ENCODE assay signal across 18 cellular contexts in the genomic region with DNA sequence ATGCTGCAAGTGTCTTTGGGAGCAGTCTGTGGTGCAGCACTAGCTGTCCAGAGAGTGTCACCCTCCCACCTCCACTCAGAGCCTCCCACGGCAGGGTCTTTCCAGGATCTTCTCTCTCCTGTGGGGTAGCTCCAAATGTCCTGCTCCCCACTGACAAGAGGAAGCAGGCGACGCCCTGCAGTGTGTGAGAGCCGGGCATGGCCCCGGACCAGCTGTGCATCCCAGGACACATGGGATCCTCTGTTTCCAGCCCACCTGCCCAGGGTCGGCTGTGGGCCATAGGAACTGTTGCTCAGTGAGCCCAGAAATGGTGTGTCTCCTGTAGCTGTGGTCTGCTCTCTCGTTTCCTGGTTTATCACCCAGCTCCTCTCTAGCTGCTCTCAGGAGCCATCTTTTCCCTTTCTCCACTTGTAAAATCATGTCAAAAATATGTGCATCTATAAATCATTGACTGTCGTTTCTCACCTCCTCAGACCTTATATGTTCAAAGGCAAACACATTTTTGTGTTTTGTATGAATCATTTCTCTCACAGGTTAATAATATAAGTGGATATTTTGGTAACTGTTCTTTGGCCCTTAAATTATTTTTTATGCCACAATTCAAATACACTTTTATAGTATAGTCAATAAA.
DNase-seq lines count a peak whose midpoint lies in the region; ATAC-seq, FAIRE-seq and TF ChIP-seq lines count a peak whose summit lies in the region.
"Had no signal": no experiment of that assay in that cellular context is flagged by ENCODE, and none has a peak within 500 bp of the region (broad histone marks: within the 10 kb centered on the region; RNA-seq: fewer than 3 reads in every experiment).

No MANE protein-coding gene starts in this region.

- H3K27me3 ChIP-seq in esophagus squamous epithelium (no peaks in the 10 kb centered on the region), H7 (ENCODE audit: control insufficient read depth, insufficient read depth, low read length) (no peaks in the 10 kb centered on the region)
- H3K27me3 ChIP-seq: BLaER1 treated with 17β-estradiol and CSF1 and Interleukin-3, amounts not matched to agents 10 nM and 100 nM; SJSA1 had no signal

- peak; percentile 12 for ATAC-seq in stimulated activated naive CD8-positive, alpha-beta T cell treated with anti-CD3 and anti-CD28 coated beads, Interleukin-15, amount 100 ng/mL, for 72 hours
- ATAC-seq in stimulated activated naive CD8-positive, alpha-beta T cell treated with anti-CD3 and anti-CD28 coated beads, Interleukin-15, Interleukin-2, amounts not matched to agents 100 U/mL and 50 U/mL, for 24 hours, result no peak

- H3K36me3 ChIP-seq in kidney (ENCODE audit: control insufficient read depth in 1 of 2, insufficient read depth in 2 of 2, low read length in 2 of 2), result no peaks in the 10 kb centered on the region
- H3K36me3 ChIP-seq in esophagus squamous epithelium, result no peaks in the 10 kb centered on the region
- H3K36me3 ChIP-seq in H7 (replicated peaks; ENCODE audit: control insufficient read depth, insufficient read depth, low read length), result no peaks in the 10 kb centered on the region
- H3K36me3 ChIP-seq: BLaER1 treated with 17β-estradiol and CSF1 and Interleukin-3, amounts not matched to agents 10 nM and 100 nM; SJSA1 had no signal

- H3K9ac ChIP-seq in kidney (ENCODE audit: low read length in 2 of 2), result no peak overlapping the region
- H3K9ac ChIP-seq: BLaER1 treated with 17β-estradiol and CSF1 and Interleukin-3, amounts not matched to agents 10 nM and 100 nM had no signal

- DNase-seq in stimulated activated naive CD8-positive, alpha-beta T cell treated with anti-CD3 and anti-CD28 coated beads, Interleukin-15, amount 100 ng/mL, for 72 hours, result no peak
- DNase-seq in stimulated activated naive CD8-positive, alpha-beta T cell treated with anti-CD3 and anti-CD28 coated beads, Interleukin-15, Interleukin-2, amounts not matched to agents 100 U/mL and 50 U/mL, for 24 hours, result no peak
- DNase-seq in RWPE1 (ENCODE audit: low spot score), result peak; percentile 20
- peak; percentile 54 for DNase-seq in kidney
- no peak for DNase-seq in esophagus squamous epithelium (lab: John Stamatoyannopoulos, UW)
- DNase-seq in GM10266 (ENCODE audit: extremely low spot score), result no peak
- DNase-seq in H7, result no peak
- no peak for DNase-seq in activated CD8-positive, alpha-beta memory T cell treated with anti-CD3 and anti-CD28 coated beads for 24 hours
- DNase-seq: CD8-positive, alpha-beta memory T cell; GOT3; KBM-7; MV-4-11; NCI-H1694 treated with DMSO at 0.1 percent for 48 hours had no signal

- no peaks in the 10 kb centered on the region for H3K4me1 ChIP-seq in kidney (ENCODE audit: control insufficient read depth in 1 of 2, insufficient read depth in 1 of 2, low read depth in 1 of 2, low read length in 2 of 2)
- H3K4me1 ChIP-seq in esophagus squamous epithelium, result no peaks in the 10 kb centered on the region
- H3K4me1 ChIP-seq: SJSA1 had no signal

- FAIRE-seq in kidney (lab: Jason Lieb, UNC), result no peak
- FAIRE-seq: D721Med, GM12892, GM18507 had no signal

- H3K27me3 Mint-ChIP-seq in stimulated activated naive CD8-positive, alpha-beta T cell treated with anti-CD3 and anti-CD28 coated beads, Interleukin-15, amount 100 ng/mL, for 72 hours, result peaks cover 10% of the 10 kb centered on the region
- H3K27me3 Mint-ChIP-seq: CD8-positive, alpha-beta memory T cell had no signal

- no peaks in the 10 kb centered on the region for H3K9me3 Mint-ChIP-seq in stimulated activated naive CD8-positive, alpha-beta T cell treated with anti-CD3 and anti-CD28 coated beads, Interleukin-15, amount 100 ng/mL, for 72 hours

- H3K27ac Mint-ChIP-seq in stimulated activated naive CD8-positive, alpha-beta T cell treated with anti-CD3 and anti-CD28 coated beads, Interleukin-15, amount 100 ng/mL, for 72 hours, result no peak overlapping the region
- H3K27ac Mint-ChIP-seq: CD8-positive, alpha-beta memory T cell had no signal

- TF ChIP-seq CTCF in RWPE1 (conservative IDR thresholded peaks at IDR 0.05; ENCODE audit: low read depth) (no peak), kidney (IDR thresholded peaks at IDR 0.05; ENCODE audit: borderline replicate concordance, extremely low read depth, insufficient read depth) (no peak), esophagus squamous epithelium (IDR thresholded peaks at IDR 0.05) (no peak), GM10266 (IDR thresholded peaks at IDR 0.05; ENCODE audit: control insufficient read depth, insufficient read depth, low read depth, missing control alignments) (no peak)

- no peaks in the 10 kb centered on the region for H3K4me1 Mint-ChIP-seq in stimulated activated naive CD8-positive, alpha-beta T cell treated with anti-CD3 and anti-CD28 coated beads, Interleukin-15, amount 100 ng/mL, for 72 hours
- H3K4me1 Mint-ChIP-seq: CD8-positive, alpha-beta memory T cell had no signal

- H3K4me3 ChIP-seq in kidney (ENCODE audit: low read length in 2 of 2), result no peak overlapping the region
- H3K4me3 ChIP-seq in esophagus squamous epithelium, result no peak overlapping the region
- no peak overlapping the region for H3K4me3 ChIP-seq in H7 (ENCODE audit: insufficient read depth, low read depth, low read length)
- H3K4me3 ChIP-seq: BLaER1 treated with 17β-estradiol and CSF1 and Interleukin-3, amounts not matched to agents 10 nM and 100 nM; SJSA1 had no signal

- H3K27ac ChIP-seq in RWPE1 (no peak overlapping the region), kidney (ENCODE audit: low read depth in 2 of 2, low read length in 2 of 2) (no peak overlapping the region), esophagus squamous epithelium (no peak overlapping the region)
- H3K27ac ChIP-seq: BLaER1 treated with 17β-estradiol and CSF1 and Interleukin-3, amounts not matched to agents 10 nM and 100 nM; SJSA1 had no signal

- TF ChIP-seq POLR2A in esophagus squamous epithelium (IDR thresholded peaks at IDR 0.05), result no peak

- H3K4me3 Mint-ChIP-seq in stimulated activated naive CD8-positive, alpha-beta T cell treated with anti-CD3 and anti-CD28 coated beads, Interleukin-15, amount 100 ng/mL, for 72 hours, result no peak overlapping the region
- H3K4me3 Mint-ChIP-seq: CD8-positive, alpha-beta memory T cell had no signal

- POLR2A ChIA-PET in RWPE1 (lab: Yijun Ruan, JAX; ENCODE audit: low non-redundant PET), result no interaction called here

- CTCF ChIA-PET in RWPE1 (lab: Yijun Ruan, JAX), result no interaction called here

- intact Hi-C loops in kidney (cut with DNase I) (no loop called here), esophagus squamous epithelium (cut with DNase I) (no loop called here)

- 36 to 69% methylated on average over 3 to 8 of the region's 8 CpGs for WGBS in esophagus squamous epithelium, 2 donors

- H3K9me3 ChIP-seq in kidney (ENCODE audit: control insufficient read depth in 1 of 2, low read length in 2 of 2), result no peaks in the 10 kb centered on the region
- H3K9me3 ChIP-seq in esophagus squamous epithelium, result no peaks in the 10 kb centered on the region
- H3K9me3 ChIP-seq: BLaER1 treated with 17β-estradiol and CSF1 and Interleukin-3, amounts not matched to agents 10 nM and 100 nM; SJSA1 had no signal

Comparison
In these comparisons a context has a peak if more than half of its experiments do, and no peak if none do; other contexts are left out.
1. DNase-seq: peak in RWPE1 (single experiment) and kidney (single experiment); none in stimulated activated naive CD8-positive, alpha-beta T cell treated with anti-CD3 and anti-CD28 coated beads, Interleukin-15, amount 100 ng/mL, for 72 hours (0 of 2), stimulated activated naive CD8-positive, alpha-beta T cell treated with anti-CD3 and anti-CD28 coated beads, Interleukin-15, Interleukin-2, amounts not matched to agents 100 U/mL and 50 U/mL, for 24 hours (single experiment), esophagus squamous epithelium (single experiment), GM10266 (single experiment), H7 (single experiment) and activated CD8-positive, alpha-beta memory T cell treated with anti-CD3 and anti-CD28 coated beads for 24 hours (single experiment).